11 cellular contexts compared by ENCODE assay signal in genomic region chr12:108823804-108824203, GRCh38. TPM values are rescaled to one million over a fixed set of nuclear protein-coding genes. Genes with fewer than 3 reads are reported as not detected.
DNase-seq lines count a peak whose midpoint lies in the region; ATAC-seq and TF ChIP-seq lines count a peak whose summit lies in the region.
"Had no signal": no experiment of that assay in that cellular context is flagged by ENCODE, and none has a peak within 500 bp of the region (broad histone marks: within the 10 kb centered on the region; RNA-seq: fewer than 3 reads in every experiment).

No MANE protein-coding gene starts in this region.

- H3K36me3 Mint-ChIP-seq in WTC11 = peaks cover 13% of the 10 kb centered on the region
- H3K36me3 Mint-ChIP-seq in stimulated activated memory B cell treated with anti-CD40 and anti-IgM and Interleukin-4, amounts not matched to agents 10 μg/mL and 1 μg/mL and 100 μg/mL, for 72 hours = peaks cover 36% of the 10 kb centered on the region

- H3K27me3 Mint-ChIP-seq in WTC11 (ENCODE audit: low read depth) = no peaks in the 10 kb centered on the region
- no peaks in the 10 kb centered on the region for H3K27me3 Mint-ChIP-seq in stimulated activated memory B cell treated with anti-CD40 and anti-IgM and Interleukin-4, amounts not matched to agents 10 μg/mL and 1 μg/mL and 100 μg/mL, for 72 hours
- H3K27me3 Mint-ChIP-seq: type B pancreatic cell had no signal

- no peak overlapping the region for H3K4me3 Mint-ChIP-seq in WTC11
- H3K4me3 Mint-ChIP-seq in stimulated activated memory B cell treated with anti-CD40 and anti-IgM and Interleukin-4, amounts not matched to agents 10 μg/mL and 1 μg/mL and 100 μg/mL, for 72 hours = no peak overlapping the region
- H3K4me3 Mint-ChIP-seq: type B pancreatic cell had no signal

- DNase-seq in HCT116 (ENCODE audit: low read depth, low spot score) = no peak
- no peak for DNase-seq in WTC11 (ENCODE audit: low spot score)
- DNase-seq in left lung = no peak
- DNase-seq in stimulated activated CD8-positive, alpha-beta memory T cell treated with anti-CD3 and anti-CD28 coated beads, Interleukin-4, amount 100 ng/mL, for 48 hours = no peak
- no peak for DNase-seq in activated T-cell treated with anti-CD3 and anti-CD28 coated beads for 4 hours
- DNase-seq: NCI-H510A treated with DMSO at 0.1 percent for 48 hours; stimulated activated CD4-positive, alpha-beta T cell treated with anti-CD3 and anti-CD28 coated beads, Interleukin-4, amount 100 ng/mL, for 24 hours had no signal

- no peaks in the 10 kb centered on the region for H3K27me3 ChIP-seq in HCT116 (ENCODE audit: insufficient read depth, low read length)
- no peaks in the 10 kb centered on the region for H3K27me3 ChIP-seq in left lung

- TF ChIP-seq RAD21 in HCT116 (IDR thresholded peaks at IDR 0.05; ENCODE audit: low read depth) = no peak

- H3K4me1 Mint-ChIP-seq in WTC11 = peaks cover 38% of the 10 kb centered on the region
- peaks cover 49% of the 10 kb centered on the region for H3K4me1 Mint-ChIP-seq in stimulated activated memory B cell treated with anti-CD40 and anti-IgM and Interleukin-4, amounts not matched to agents 10 μg/mL and 1 μg/mL and 100 μg/mL, for 72 hours

- H3K27ac ChIP-seq in HCT116 (ENCODE audit: low read depth, low read length) = 0 out of 2 replicates have a peak overlapping the region, but pooled peaks have one; percentile 8
- H3K27ac ChIP-seq in left lung = peak overlapping the region; percentile 82 to 90

- peak overlapping the region; percentile 54 for H3K4me2 ChIP-seq in HCT116 (ENCODE audit: low read length)

- TF ChIP-seq CTCF in HCT116 (IDR thresholded peaks at IDR 0.05 in 2 of 3, conservative IDR thresholded peaks at IDR 0.05 in 1 of 3; ENCODE audit: borderline replicate concordance in 1 of 3, insufficient read depth in 1 of 3, low read depth in 2 of 3, low read length in 2 of 3) (no peak), WTC11 (IDR thresholded peaks at IDR 0.05) (no peak), left lung (IDR thresholded peaks at IDR 0.05) (no peak)

- no peak for TF ChIP-seq POLR2A in HCT116 (IDR thresholded peaks at IDR 0.05; ENCODE audit: borderline replicate concordance, extremely low read depth, insufficient read depth, insufficient read length)

- ATAC-seq in HCT116 (peak; percentile 46; the same call in 1 of the 2 replicates), WTC11 (no peak), left lung (no peak), GM18511 (IDR thresholded peaks at IDR 0.05; ENCODE audit: unreplicated experiment) (no peak)
- no peak for ATAC-seq in stimulated activated memory B cell treated with anti-CD40 and anti-IgM and Interleukin-4, amounts not matched to agents 10 μg/mL and 1 μg/mL and 100 μg/mL, for 72 hours

- 0 out of 4 replicates have a peak overlapping the region, but pooled peaks of 1 of the 2 experiments have one; percentile 5 for H3K4me3 ChIP-seq in HCT116 (replicated peaks in 1 of 2; ENCODE audit: low read depth in 1 of 2, low read length in 2 of 2)
- no peak overlapping the region for H3K4me3 ChIP-seq in left lung

- H3K9me3 Mint-ChIP-seq in WTC11 = no peaks in the 10 kb centered on the region
- no peaks in the 10 kb centered on the region for H3K9me3 Mint-ChIP-seq in stimulated activated memory B cell treated with anti-CD40 and anti-IgM and Interleukin-4, amounts not matched to agents 10 μg/mL and 1 μg/mL and 100 μg/mL, for 72 hours
- H3K9me3 Mint-ChIP-seq: type B pancreatic cell had no signal

- POLR2A ChIA-PET in HCT116 (lab: Charles Lee) = no interaction called here
- POLR2A ChIA-PET in WTC11 (lab: Charles Lee) = no interaction called here

- H3K9me3 ChIP-seq in HCT116 (ENCODE audit: control insufficient read depth in 1 of 2, insufficient read depth in 1 of 2, low read depth in 1 of 2, low read length in 2 of 2) (no peaks in the 10 kb centered on the region), left lung (no peaks in the 10 kb centered on the region)

- no peaks in the 10 kb centered on the region for H4K20me1 ChIP-seq in HCT116 (ENCODE audit: insufficient read depth)

- CTCF ChIA-PET in HCT116 (lab: Charles Lee) = interaction anchor here (1.0 kb wide), 1 partner anchor 20 kb away, joined by 3 read pairs; no protein-coding TSS in a partner anchor
- CTCF ChIA-PET in WTC11 (lab: Charles Lee) = interaction anchor here (1.1 to 1.2 kb wide), 2 partner anchors 61 to 127 kb away, joined by 3 read pairs; no protein-coding TSS in a partner anchor

- H3K4me1 ChIP-seq in HCT116 (ENCODE audit: control insufficient read depth in 1 of 2, insufficient read depth in 2 of 2, low read length in 2 of 2) (peaks cover 51 to 75% of the 10 kb centered on the region in 2 experiments), left lung (peaks cover 43 to 99% of the 10 kb centered on the region in 2 donors)

- no peaks in the 10 kb centered on the region for H3K9me2 ChIP-seq in HCT116 (ENCODE audit: insufficient read depth)

- H3K9ac ChIP-seq in HCT116 (ENCODE audit: low read length) = peak overlapping the region; percentile 26; the same call in 1 of the 2 replicates

- H3K79me2 ChIP-seq in HCT116 (ENCODE audit: insufficient read depth, low read length) = peaks cover 100% of the 10 kb centered on the region

- peaks cover 6 to 45% of the 10 kb centered on the region in 2 experiments; a peak in 3 of 4 replicates for H3K36me3 ChIP-seq in HCT116 (ENCODE audit: control insufficient read depth in 1 of 2, insufficient read depth in 2 of 2, low read length in 2 of 2)
- H3K36me3 ChIP-seq in left lung = peaks cover 0 to 25% of the 10 kb centered on the region in 2 donors

- RAD21 ChIA-PET in HCT116 (lab: Charles Lee; ENCODE audit: low non-redundant PET in 1 of 2, low total read pairs in 2 of 2, uncharacterized antibody in 2 of 2, unreplicated experiment in 2 of 2) = no interaction called here

- H2AFZ ChIP-seq in HCT116 (ENCODE audit: low read depth, low read length, poor library complexity, severe bottlenecking) = no peak overlapping the region

- BruUV-seq in HCT116 (replicated peaks; lab: Mats Ljungman, UMichigan) = no TSS peak

- H3K27ac Mint-ChIP-seq in WTC11 = peak overlapping the region; percentile 58; the same call in 1 of the 2 replicates
- peak overlapping the region; percentile 32 for H3K27ac Mint-ChIP-seq in stimulated activated memory B cell treated with anti-CD40 and anti-IgM and Interleukin-4, amounts not matched to agents 10 μg/mL and 1 μg/mL and 100 μg/mL, for 72 hours

- intact Hi-C loops in HCT116 (cut with micrococcal nuclease) = no loop called here
- intact Hi-C loops in left lung (cut with DNase I) = no loop called here

TF ChIP-seq in HCT116, 20 proteins besides CTCF, POLR2A, EP300 and RAD21:
- TF ChIP-seq ZBTB33 (IDR thresholded peaks at IDR 0.05; ENCODE audit: extremely low read depth, insufficient replicate concordance, low read length) = no peak
- no peak for TF ChIP-seq EZH2phosphoT487 (IDR thresholded peaks at IDR 0.05; ENCODE audit: borderline replicate concordance)
- TF ChIP-seq POLR2AphosphoS5 (IDR thresholded peaks at IDR 0.05; ENCODE audit: low read depth, low read length) = no peak
- no peak for TF ChIP-seq ZNF274 (IDR thresholded peaks at IDR 0.05; ENCODE audit: low read depth, low read length)
- TF ChIP-seq SP1 (IDR thresholded peaks at IDR 0.05; ENCODE audit: low read depth) = no peak
- no peak for TF ChIP-seq ZFX (IDR thresholded peaks at IDR 0.05)
- TF ChIP-seq JUND (IDR thresholded peaks at IDR 0.05) = no peak
- no peak for TF ChIP-seq SIN3A (IDR thresholded peaks at IDR 0.05; ENCODE audit: low read depth)

TF ChIP-seq in WTC11, 78 proteins besides CTCF, POLR2A, EP300 and RAD21 (continues in another document):
- TF ChIP-seq ZNF317 (CRISPR knock-in tag; IDR thresholded peaks at IDR 0.05; ENCODE audit: borderline replicate concordance, low read depth) (no peak), ZMAT4 (CRISPR knock-in tag; IDR thresholded peaks at IDR 0.05) (no peak), ZNF232 (CRISPR knock-in tag; IDR thresholded peaks at IDR 0.05) (no peak), NFYB (CRISPR knock-in tag; conservative IDR thresholded peaks at IDR 0.05; ENCODE audit: low read depth) (no peak), SMAD3 (CRISPR knock-in tag; IDR thresholded peaks at IDR 0.05; ENCODE audit: borderline replicate concordance) (no peak), RORB (CRISPR knock-in tag; IDR thresholded peaks at IDR 0.05) (no peak), ZNF425 (CRISPR knock-in tag; conservative IDR thresholded peaks at IDR 0.05) (no peak), FOXP1 (CRISPR knock-in tag; IDR thresholded peaks at IDR 0.05; ENCODE audit: borderline replicate concordance) (no peak), MXD4 (CRISPR knock-in tag; IDR thresholded peaks at IDR 0.05; ENCODE audit: borderline replicate concordance) (no peak), NFE2L1 (CRISPR knock-in tag; IDR thresholded peaks at IDR 0.05) (no peak), ZNF423 (CRISPR knock-in tag; IDR thresholded peaks at IDR 0.05) (no peak), FOXK1 (CRISPR knock-in tag; IDR thresholded peaks at IDR 0.05) (no peak)

RNA-seq across cellular contexts. Expression of gene SSH1, which starts 33.6 kb away (rescaled TPM):
- total RNA-seq in HCT116 (2021; ENCODE audit: unreplicated experiment) (83.3 TPM), WTC11 (2021) (18.7 to 23.1 TPM (median 21.3 TPM) in 3 replicates), left lung (10 to 100 TPM; 43.5 to 48.8 TPM)
- polyA plus RNA-seq in HCT116 (2012) = 35.7 and 37.1 TPM in 2 replicates

RNA-seq across cellular contexts. Expression of gene DAO, which starts 56.1 kb away (rescaled TPM):
- not detected for total RNA-seq in HCT116 (2021; ENCODE audit: unreplicated experiment)
- polyA plus RNA-seq in HCT116 (2012) = not detected in 2 replicates
- 0.17 TPM in 1 of 3 replicates, not detected in the others for total RNA-seq in WTC11 (2021)
- not detected for total RNA-seq in left lung
- total RNA-seq: H1 had no signal
- polyA plus RNA-seq: H1 had no signal
